In genomic region chr13:51270606-51271005, GRCh38 we compare ENCODE assay signal across 22 cellular contexts. TPM values are rescaled to one million over a fixed set of nuclear protein-coding genes. Genes with fewer than 3 reads are reported as not detected.
"Had no signal": no experiment of that assay in that cellular context is flagged by ENCODE, and none has a peak within 500 bp of the region (broad histone marks: within the 10 kb centered on the region; RNA-seq: fewer than 3 reads in every experiment).

No MANE protein-coding gene starts in this region.

- DNase-seq: activated CD4-positive, alpha-beta T cell treated with anti-CD3 and anti-CD28 coated beads, Interleukin-2, amount 50 U/mL, for 4 hours; activated CD8-positive, alpha-beta memory T cell treated with anti-CD3 and anti-CD28 coated beads for 24 hours; activated CD8-positive, alpha-beta memory T cell treated with anti-CD3 and anti-CD28 coated beads, Interleukin-2, amount 50 U/mL, for 4 hours; activated T-cell treated with anti-CD3 and anti-CD28 coated beads, Interleukin-2, amount 50 U/mL, for 24 hours; esophagus squamous epithelium; kidney glomerular epithelial cell; left ventricle myocardium inferior; ovary; psoas muscle; spleen; stimulated activated CD4-positive, alpha-beta T cell treated with anti-CD3 and anti-CD28 coated beads, Interleukin-4, amount 100 ng/mL, for 1 hour; stimulated activated naive CD4-positive, alpha-beta T cell treated with Interleukin-2 at 50 U/mL for 16 hours; T-helper 9 cell had no signal

- H3K36me3 Mint-ChIP-seq: activated naive CD4-positive, alpha-beta T cell treated with anti-CD3 and anti-CD28 coated beads, Interleukin-2, amount 50 U/mL, for 72 hours; natural killer cell treated with Interleukin-12 subunit alpha and Interleukin-12 subunit beta and Interleukin-15 and Interleukin-18, amount 100 ng/mL, for 72 hours had no signal

- H3K9me3 Mint-ChIP-seq: activated naive CD4-positive, alpha-beta T cell treated with anti-CD3 and anti-CD28 coated beads, Interleukin-2, amount 50 U/mL, for 72 hours; activated T-cell treated with anti-CD3 and anti-CD28 coated beads, Interleukin-2, amount 50 U/mL, for 24 hours; activated T-helper 17 cell treated with anti-CD3 and anti-CD28 coated beads, Interleukin-2, amount 50 U/mL, for 72 hours; central memory CD8-positive, alpha-beta T cell; endodermal cell; natural killer cell treated with Interleukin-12 subunit alpha and Interleukin-12 subunit beta and Interleukin-15 and Interleukin-18, amount 100 ng/mL, for 72 hours had no signal

- H3K27ac ChIP-seq: ascending aorta, coronary artery, esophagus squamous epithelium, left ventricle myocardium inferior, ovary, psoas muscle, right atrium auricular region, spleen had no signal

- H3K4me3 Mint-ChIP-seq: activated T-cell treated with anti-CD3 and anti-CD28 coated beads, Interleukin-2, amount 50 U/mL, for 24 hours; activated T-helper 17 cell treated with anti-CD3 and anti-CD28 coated beads, Interleukin-2, amount 50 U/mL, for 72 hours; central memory CD8-positive, alpha-beta T cell; endodermal cell; natural killer cell treated with Interleukin-12 subunit alpha and Interleukin-12 subunit beta and Interleukin-15 and Interleukin-18, amount 100 ng/mL, for 72 hours had no signal

- H3K4me3 ChIP-seq: ascending aorta, coronary artery, esophagus squamous epithelium, left ventricle myocardium inferior, ovary, psoas muscle, right atrium auricular region, spleen, tibial nerve had no signal

- H3K36me3 ChIP-seq: ascending aorta, esophagus squamous epithelium, left ventricle myocardium inferior, ovary, right atrium auricular region, spleen, tibial nerve had no signal

- H3K27ac Mint-ChIP-seq: activated T-cell treated with anti-CD3 and anti-CD28 coated beads, Interleukin-2, amount 50 U/mL, for 24 hours; activated T-helper 17 cell treated with anti-CD3 and anti-CD28 coated beads, Interleukin-2, amount 50 U/mL, for 72 hours; endodermal cell; natural killer cell treated with Interleukin-12 subunit alpha and Interleukin-12 subunit beta and Interleukin-15 and Interleukin-18, amount 100 ng/mL, for 72 hours had no signal

- H3K4me1 Mint-ChIP-seq: activated T-helper 17 cell treated with anti-CD3 and anti-CD28 coated beads, Interleukin-2, amount 50 U/mL, for 72 hours; central memory CD8-positive, alpha-beta T cell had no signal

- ATAC-seq: activated naive CD4-positive, alpha-beta T cell treated with anti-CD3 and anti-CD28 coated beads, Interleukin-2, amount 50 U/mL, for 72 hours; activated T-helper 17 cell treated with anti-CD3 and anti-CD28 coated beads, Interleukin-2, amount 50 U/mL, for 72 hours; natural killer cell treated with Interleukin-12 subunit alpha and Interleukin-12 subunit beta and Interleukin-15 and Interleukin-18, amount 100 ng/mL, for 72 hours; psoas muscle had no signal

- H3K27me3 ChIP-seq: ascending aorta, esophagus squamous epithelium, ovary, right atrium auricular region, spleen, tibial nerve had no signal

- H3K9me3 ChIP-seq: ascending aorta, esophagus squamous epithelium, left ventricle myocardium inferior, ovary, psoas muscle, right atrium auricular region, spleen, tibial nerve had no signal

- H3K4me1 ChIP-seq: ascending aorta, esophagus squamous epithelium had no signal

- H3K27me3 Mint-ChIP-seq: activated T-cell treated with anti-CD3 and anti-CD28 coated beads, Interleukin-2, amount 50 U/mL, for 24 hours; activated T-helper 17 cell treated with anti-CD3 and anti-CD28 coated beads, Interleukin-2, amount 50 U/mL, for 72 hours; natural killer cell treated with Interleukin-12 subunit alpha and Interleukin-12 subunit beta and Interleukin-15 and Interleukin-18, amount 100 ng/mL, for 72 hours had no signal

RNA-seq across cellular contexts. Expression of gene FAM124A, which starts 48.4 kb away (rescaled TPM):
- total RNA-seq: natural killer cell treated with Interleukin-12 subunit alpha and Interleukin-12 subunit beta and Interleukin-15 and Interleukin-18, amount 100 ng/mL, for 72 hours had no signal
